Comparison of ENCODE assay signal across 20 cellular contexts in the genomic region with DNA sequence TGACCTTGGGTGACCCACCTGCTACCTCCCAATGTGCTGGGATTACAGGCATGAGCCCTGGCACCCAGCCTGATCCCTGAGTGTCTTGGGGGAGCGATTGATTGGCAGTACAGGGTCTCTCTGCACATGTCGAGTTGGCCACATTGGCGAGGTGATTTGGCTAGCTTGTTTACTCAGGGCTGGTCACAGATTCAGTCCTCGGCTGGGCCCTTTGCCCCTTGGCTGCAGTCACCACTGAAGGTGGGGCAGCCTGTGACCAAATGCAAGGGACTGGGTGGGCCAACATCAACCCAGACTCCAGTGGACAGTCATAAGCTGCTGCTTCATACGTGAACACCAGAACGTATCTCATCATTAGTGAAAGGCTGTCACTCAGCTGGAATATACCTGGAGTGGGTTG.
"Had no signal": no experiment of that assay in that cellular context is flagged by ENCODE, and none has a peak within 500 bp of the region (broad histone marks: within the 10 kb centered on the region; RNA-seq: fewer than 3 reads in every experiment).

No MANE protein-coding gene starts in this region.

- H3K27ac ChIP-seq: esophagus muscularis mucosa, skin epidermis, testis, vagina, VCaP had no signal

- DNase-seq: activated CD4-positive, alpha-beta T cell treated with anti-CD3 and anti-CD28 coated beads, Interleukin-2, amount 10 ng/mL, durations not matched to agents 7 days and 5 days; activated CD4-positive, CD25-positive, alpha-beta regulatory T cell treated with anti-CD3 and anti-CD28 coated beads, Interleukin-2, amount 50 U/mL, for 72 hours; activated CD8-positive, alpha-beta T cell treated with anti-CD3 and anti-CD28 coated beads, Interleukin-2, amount 10 ng/mL, durations not matched to agents 7 days and 5 days; activated naive CD4-positive, alpha-beta T cell treated with Interleukin-2 at 50 U/mL for 16 hours; activated naive CD8-positive, alpha-beta T cell treated with anti-CD3 and anti-CD28 coated beads for 36 hours; activated T-cell treated with anti-CD3 and anti-CD28 coated beads, Interleukin-2, amount 50 U/mL, for 1 hour; effector memory CD8-positive, alpha-beta T cell; right cardiac atrium; stimulated activated CD4-positive, alpha-beta T cell treated with anti-CD3 and anti-CD28 coated beads, Interleukin-1b, Interleukin-23, amount 100 ng/mL, for 48 hours; T-cell; testis; trophoblast cell had no signal

- H3K4me3 ChIP-seq: esophagus muscularis mucosa, skin epidermis, testis, vagina had no signal

- H3K36me3 Mint-ChIP-seq: activated naive CD8-positive, alpha-beta T cell treated with anti-CD3 and anti-CD28 coated beads for 36 hours; T-cell had no signal

- H3K4me1 Mint-ChIP-seq: activated CD4-positive, alpha-beta T cell treated with anti-CD3 and anti-CD28 coated beads, Interleukin-2, amount 10 ng/mL, durations not matched to agents 7 days and 5 days; activated naive CD8-positive, alpha-beta T cell treated with anti-CD3 and anti-CD28 coated beads for 36 hours; central memory CD8-positive, alpha-beta T cell; T-cell had no signal

- H3K4me1 ChIP-seq: testis had no signal

- H3K9me3 Mint-ChIP-seq: activated CD4-positive, alpha-beta T cell treated with anti-CD3 and anti-CD28 coated beads, Interleukin-2, amount 10 ng/mL, durations not matched to agents 7 days and 5 days; activated naive CD8-positive, alpha-beta T cell treated with anti-CD3 and anti-CD28 coated beads for 36 hours; activated T-helper 2 cell treated with anti-CD3 and anti-CD28 coated beads, Interferon-gamma antibody, Interleukin-2, Interleukin-4, amounts not matched to agents 10 μg/mL and 5 μg/mL and 100 μg/mL, durations not matched to agents 14 hours and 24 hours and 36 hours; central memory CD8-positive, alpha-beta T cell; effector memory CD8-positive, alpha-beta T cell; stimulated activated effector memory CD8-positive, alpha-beta T cell treated with anti-CD3 and anti-CD28 coated beads, Interleukin-12 subunit alpha, Interleukin-12 subunit beta, amount 100 ng/mL, for 72 hours; T-cell; T-helper 2 cell treated with Interferon-gamma antibody and Interleukin-4, amounts not matched to agents 5 μg/mL and 100 μg/mL, for 36 hours had no signal

- H3K9me3 ChIP-seq: esophagus muscularis mucosa, testis, vagina had no signal

- H3K27me3 Mint-ChIP-seq: central memory CD8-positive, alpha-beta T cell had no signal

- ATAC-seq: activated CD8-positive, alpha-beta T cell treated with anti-CD3 and anti-CD28 coated beads, Interleukin-2, amount 10 ng/mL, durations not matched to agents 7 days and 5 days; effector memory CD8-positive, alpha-beta T cell; right cardiac atrium; stimulated activated effector memory CD8-positive, alpha-beta T cell treated with anti-CD3 and anti-CD28 coated beads, Interleukin-12 subunit alpha, Interleukin-12 subunit beta, amount 100 ng/mL, for 72 hours; T-cell had no signal

- H3K27me3 ChIP-seq: esophagus muscularis mucosa, testis, vagina had no signal

- H3K4me3 Mint-ChIP-seq: activated CD4-positive, alpha-beta T cell treated with anti-CD3 and anti-CD28 coated beads, Interleukin-2, amount 10 ng/mL, durations not matched to agents 7 days and 5 days; activated CD8-positive, alpha-beta T cell treated with anti-CD3 and anti-CD28 coated beads, Interleukin-2, amount 10 ng/mL, durations not matched to agents 7 days and 5 days; activated naive CD8-positive, alpha-beta T cell treated with anti-CD3 and anti-CD28 coated beads for 36 hours; central memory CD8-positive, alpha-beta T cell; effector memory CD8-positive, alpha-beta T cell; stimulated activated effector memory CD8-positive, alpha-beta T cell treated with anti-CD3 and anti-CD28 coated beads, Interleukin-12 subunit alpha, Interleukin-12 subunit beta, amount 100 ng/mL, for 72 hours; T-cell; T-helper 2 cell treated with Interferon-gamma antibody and Interleukin-4, amounts not matched to agents 5 μg/mL and 100 μg/mL, for 36 hours had no signal

- H3K27ac Mint-ChIP-seq: activated CD4-positive, alpha-beta T cell treated with anti-CD3 and anti-CD28 coated beads, Interleukin-2, amount 10 ng/mL, durations not matched to agents 7 days and 5 days; activated CD8-positive, alpha-beta T cell treated with anti-CD3 and anti-CD28 coated beads, Interleukin-2, amount 10 ng/mL, durations not matched to agents 7 days and 5 days; activated naive CD8-positive, alpha-beta T cell treated with anti-CD3 and anti-CD28 coated beads for 36 hours; activated T-helper 2 cell treated with anti-CD3 and anti-CD28 coated beads, Interferon-gamma antibody, Interleukin-2, Interleukin-4, amounts not matched to agents 10 μg/mL and 5 μg/mL and 100 μg/mL, durations not matched to agents 14 hours and 24 hours and 36 hours; effector memory CD8-positive, alpha-beta T cell; stimulated activated effector memory CD8-positive, alpha-beta T cell treated with anti-CD3 and anti-CD28 coated beads, Interleukin-12 subunit alpha, Interleukin-12 subunit beta, amount 100 ng/mL, for 72 hours; T-cell; T-helper 2 cell treated with Interferon-gamma antibody and Interleukin-4, amounts not matched to agents 5 μg/mL and 100 μg/mL, for 36 hours had no signal
